Comparison of ENCODE assay signal across 21 cellular contexts in the genomic region with DNA sequence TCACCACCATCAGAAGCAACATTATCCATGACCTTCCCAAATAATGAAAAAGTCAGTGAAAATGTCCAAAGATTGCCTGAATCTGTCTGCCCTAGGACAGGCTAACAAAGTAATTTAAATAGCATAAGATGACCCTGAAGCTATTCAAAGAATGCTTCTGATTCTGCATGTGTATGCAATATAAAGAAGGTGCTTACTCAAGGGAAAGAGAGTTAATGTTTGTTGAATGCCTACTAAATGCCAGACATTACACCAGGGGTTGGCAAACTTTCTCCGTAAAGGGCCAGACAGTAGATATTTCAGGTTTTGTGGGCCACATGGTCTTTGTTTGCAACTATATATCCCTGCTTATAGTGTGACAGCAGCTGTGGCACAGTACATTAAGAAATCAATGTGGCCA.
DNase-seq lines count a peak whose midpoint lies in the region; ATAC-seq, FAIRE-seq and TF ChIP-seq lines count a peak whose summit lies in the region.
"Had no signal": no experiment of that assay in that cellular context is flagged by ENCODE, and none has a peak within 500 bp of the region (broad histone marks: within the 10 kb centered on the region; RNA-seq: fewer than 3 reads in every experiment).

No MANE protein-coding gene starts in this region.

- no peak overlapping the region for H3K4me3 Mint-ChIP-seq in nephron progenitor cell
- H3K4me3 Mint-ChIP-seq: B cell, IgD-negative memory B cell had no signal

- no peak for TF ChIP-seq CTCF in hepatocyte (IDR thresholded peaks at IDR 0.05; ENCODE audit: poor library complexity)
- no peak for TF ChIP-seq CTCF in nephron progenitor cell (IDR thresholded peaks at IDR 0.05)
- TF ChIP-seq CTCF in D721Med (IDR thresholded peaks at IDR 0.05; ENCODE audit: insufficient read depth, missing control alignments), result no peak

- no peaks in the 10 kb centered on the region for H4K20me1 ChIP-seq in hepatocyte (ENCODE audit: insufficient read depth, poor library complexity, severe bottlenecking)

- H3K27me3 ChIP-seq in HUES48 (ENCODE audit: control insufficient read depth, insufficient read depth, low read length) (no peaks in the 10 kb centered on the region), hepatocyte (no peaks in the 10 kb centered on the region)
- H3K27me3 ChIP-seq: MG63, SJCRH30 had no signal

- no peak for FAIRE-seq in D721Med (lab: Jason Lieb, UNC)

- WGBS in hepatocyte (ENCODE audit: low lambda C conversion rate, missing lambda C conversion rate), result 73% methylated on average over 1 of the region's 1 CpG

- H3K4me1 Mint-ChIP-seq in nephron progenitor cell, result peaks cover 7% of the 10 kb centered on the region
- H3K4me1 Mint-ChIP-seq: B cell had no signal

- ATAC-seq in HG03457 (IDR thresholded peaks at IDR 0.05; ENCODE audit: unreplicated experiment), result no peak
- ATAC-seq: GM12878, HCT116, Panc1 had no signal

- no peak overlapping the region for H2AFZ ChIP-seq in hepatocyte

- H3K79me2 ChIP-seq in hepatocyte, result no peaks in the 10 kb centered on the region

- peak overlapping the region; percentile 32; the same call in 1 of the 2 replicates for H3K9ac ChIP-seq in HUES48 (ENCODE audit: low read depth, low read length)

- H3K4me3 ChIP-seq in HUES48 (ENCODE audit: low read depth, low read length) (no peak overlapping the region), hepatocyte (no peak overlapping the region)
- H3K4me3 ChIP-seq: GM12878, MG63, SJCRH30 had no signal

- DNase-seq in hepatocyte (ENCODE audit: low spot score) (no peak), nephron progenitor cell (no peak), dermis blood vessel endothelial cell (no peak), D721Med (ENCODE audit: insufficient read length, low spot score) (no peak), KG1 (lab: John Stamatoyannopoulos, UW) (no peak)
- DNase-seq: COR-L47, Kasumi-1, MG63, NCI-H1048, NCI-H1436, NCI-H2029, NCI-H2171, NCI-H446 treated with DMSO at 0.1 percent for 48 hours had no signal

- H3K27ac Mint-ChIP-seq in nephron progenitor cell, result peak overlapping the region; percentile 7
- H3K27ac Mint-ChIP-seq: B cell, IgD-negative memory B cell had no signal

- H3K9me3 Mint-ChIP-seq in nephron progenitor cell, result no peaks in the 10 kb centered on the region
- H3K9me3 Mint-ChIP-seq: IgD-negative memory B cell had no signal

- H3K4me2 ChIP-seq in hepatocyte, result peak overlapping the region; percentile 46

- H3K9me3 ChIP-seq in HUES48 (ENCODE audit: control insufficient read depth, insufficient read depth, low read length) (no peaks in the 10 kb centered on the region), hepatocyte (ENCODE audit: low read depth) (no peaks in the 10 kb centered on the region)
- H3K9me3 ChIP-seq: MG63, SJCRH30 had no signal

- no peaks in the 10 kb centered on the region for H3K9me2 ChIP-seq in hepatocyte (replicated peaks; ENCODE audit: insufficient read depth)

- peaks cover 15% of the 10 kb centered on the region for H3K4me1 ChIP-seq in HUES48 (ENCODE audit: control insufficient read depth, insufficient read depth, low read length)
- H3K4me1 ChIP-seq in hepatocyte (ENCODE audit: insufficient read depth), result peaks cover 17% of the 10 kb centered on the region

- H3K36me3 ChIP-seq in HUES48 (ENCODE audit: control insufficient read depth, insufficient read depth, low read length) (no peaks in the 10 kb centered on the region), hepatocyte (replicated peaks; ENCODE audit: insufficient read depth, low read depth) (no peaks in the 10 kb centered on the region)
- H3K36me3 ChIP-seq: MG63 had no signal

- H3K27ac ChIP-seq in HUES48 (ENCODE audit: low read depth, low read length), result peak overlapping the region; percentile 46
- no peak overlapping the region for H3K27ac ChIP-seq in hepatocyte
- H3K27ac ChIP-seq: SJCRH30 had no signal

- no peaks in the 10 kb centered on the region for H3K27me3 Mint-ChIP-seq in nephron progenitor cell (ENCODE audit: low read depth, poor library complexity)
- H3K27me3 Mint-ChIP-seq: B cell, IgD-negative memory B cell had no signal

- H3K36me3 Mint-ChIP-seq in nephron progenitor cell (ENCODE audit: low read depth), result peaks cover 4% of the 10 kb centered on the region
